Comparison of ENCODE assay signal across 8 cellular contexts in the genomic region with DNA sequence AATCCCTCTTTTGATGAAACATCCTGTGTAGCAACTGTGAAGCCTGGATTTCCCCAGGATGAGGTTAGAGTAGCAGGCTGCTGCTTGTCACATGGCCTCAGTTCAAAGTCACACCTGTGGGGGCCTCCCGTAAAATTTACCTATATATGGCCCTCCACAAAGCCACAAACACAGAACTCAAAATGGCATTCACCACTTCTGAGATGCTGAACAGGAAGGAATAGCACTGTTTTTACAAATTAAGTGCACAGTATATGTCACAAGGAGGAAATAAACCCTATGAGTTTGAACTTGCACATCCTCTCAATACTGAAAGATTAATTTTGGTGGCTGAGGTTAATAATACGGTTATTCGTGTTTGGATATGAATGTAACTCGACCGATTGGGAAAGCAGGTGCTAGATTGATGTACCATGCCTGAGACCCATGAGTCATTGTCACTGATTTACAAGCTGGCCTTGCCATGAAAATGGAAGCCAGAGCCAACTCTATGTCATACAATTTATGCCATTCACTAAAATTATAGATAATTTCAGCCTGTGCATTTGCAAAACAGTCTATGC.
DNase-seq lines count a peak whose midpoint lies in the region; ATAC-seq lines count a peak whose summit lies in the region.

No MANE protein-coding gene starts in this region.

- peak overlapping the region; percentile 2 for H3K4me3 Mint-ChIP-seq in memory B cell

- no peaks in the 10 kb centered on the region for H3K9me3 Mint-ChIP-seq in memory B cell

- no peaks in the 10 kb centered on the region for H3K9me3 ChIP-seq in HAP-1

- H3K27me3 Mint-ChIP-seq in memory B cell: no peaks in the 10 kb centered on the region

- no peak overlapping the region for H3K4me3 ChIP-seq in HAP-1

- DNase-seq in activated CD8-positive, alpha-beta memory T cell treated with anti-CD3 and anti-CD28 coated beads for 1 hour (ENCODE audit: extremely low read depth in 1 of 2, low read depth in 1 of 2): peak; percentile 14 to 43
- DNase-seq in memory B cell (ENCODE audit: low spot score in 2 of 2) (peak in 1 of 2 donors; percentile 75), NCI-H748 treated with DMSO at 0.1 percent for 48 hours (lab: John Stamatoyannopoulos, UW) (no peak), HAP-1 (ENCODE audit: low spot score in 2 of 2) (no peak), occipital lobe (lab: John Stamatoyannopoulos, UW) (no peak), NCI-H187 treated with DMSO at 0.1 percent for 48 hours (lab: John Stamatoyannopoulos, UW) (no peak)

- no peaks in the 10 kb centered on the region for H3K4me1 ChIP-seq in HAP-1

- H3K27ac Mint-ChIP-seq in memory B cell: peak overlapping the region; percentile 98

- no peaks in the 10 kb centered on the region for H3K36me3 ChIP-seq in HAP-1 (replicated peaks)

- peaks cover 30% of the 10 kb centered on the region for H3K4me1 Mint-ChIP-seq in memory B cell

- no peaks in the 10 kb centered on the region for H3K36me3 Mint-ChIP-seq in memory B cell

- H3K27me3 ChIP-seq in HAP-1 (ENCODE audit: low read depth): no peaks in the 10 kb centered on the region

- peak; percentile 91 for ATAC-seq in GM19328 (IDR thresholded peaks at IDR 0.05; ENCODE audit: unreplicated experiment)
- peak; percentile 92 for ATAC-seq in HG03175 (IDR thresholded peaks at IDR 0.05; ENCODE audit: unreplicated experiment)
- peak; percentile 89 for ATAC-seq in memory B cell (ENCODE audit: low read depth)

- in situ Hi-C loops in HAP-1 (cut with MboI; ENCODE audit: low sequenced_read_pairs): no loop called here

Comparison
In these comparisons a context has a peak if more than half of its experiments do, and no peak if none do; other contexts are left out.
1. DNase-seq: peak in activated CD8-positive, alpha-beta memory T cell treated with anti-CD3 and anti-CD28 coated beads for 1 hour (2 of 2); none in NCI-H748 treated with DMSO at 0.1 percent for 48 hours (single experiment), HAP-1 (0 of 2), occipital lobe (single experiment) and NCI-H187 treated with DMSO at 0.1 percent for 48 hours (single experiment).
2. Peak in every context shown above with its lines, with median percentiles within 50 percentile points of each other: ATAC-seq.